In genomic region chr20:50455245-50455644, GRCh38 we compare ENCODE assay signal across 2 cellular contexts.
TF ChIP-seq lines count a peak whose summit lies in the region.

No MANE protein-coding gene starts in this region.

TF ChIP-seq in K562, 482 proteins besides CTCF, POLR2A, EP300 and RAD21:
- peak; percentile 57; the same call in 1 of the 2 replicates for TF ChIP-seq ADNP (tag; IDR thresholded peaks at IDR 0.05)

TF ChIP-seq in HepG2, 621 proteins besides CTCF, POLR2A, EP300 and RAD21:
- TF ChIP-seq ZNF737 (CRISPR knock-in tag; IDR thresholded peaks at IDR 0.05; ENCODE audit: borderline replicate concordance) (0 out of 2 replicates have a peak, but pooled peaks have one; percentile 16), ZBTB20 (CRISPR knock-in tag; IDR thresholded peaks at IDR 0.05; ENCODE audit: borderline replicate concordance, low read depth) (0 out of 2 replicates have a peak, but pooled peaks have one; percentile 6), ZNF460 (CRISPR knock-in tag; IDR thresholded peaks at IDR 0.05; ENCODE audit: borderline replicate concordance) (peak; percentile 60), ZNF770 (CRISPR knock-in tag; IDR thresholded peaks at IDR 0.05) (peak; percentile 97), ZNF530 (CRISPR knock-in tag; IDR thresholded peaks at IDR 0.05; ENCODE audit: low read depth) (0 out of 2 replicates have a peak, but pooled peaks have one; percentile 48), SP4 (CRISPR knock-in tag; IDR thresholded peaks at IDR 0.05) (0 out of 2 replicates have a peak, but pooled peaks have one; percentile 29), DR1 (CRISPR knock-in tag; IDR thresholded peaks at IDR 0.05) (0 out of 2 replicates have a peak, but pooled peaks have one; percentile 5), ADNP (CRISPR knock-in tag; IDR thresholded peaks at IDR 0.05) (peak; percentile 83; the same call in 1 of the 2 replicates), ZNF557 (CRISPR knock-in tag; IDR thresholded peaks at IDR 0.05) (0 out of 2 replicates have a peak, but pooled peaks have one; percentile 11), ZSCAN22 (CRISPR knock-in tag; IDR thresholded peaks at IDR 0.05) (0 out of 2 replicates have a peak, but pooled peaks have one; percentile 9), MTERF4 (CRISPR knock-in tag; IDR thresholded peaks at IDR 0.05) (peak; percentile 4; the same call in 1 of the 2 replicates), ETS1 (CRISPR knock-in tag; IDR thresholded peaks at IDR 0.05) (peak; percentile 74; the same call in 1 of the 2 replicates), ZNF781 (CRISPR knock-in tag; IDR thresholded peaks at IDR 0.05; ENCODE audit: borderline replicate concordance, not compliant biosample characterization) (peak; percentile 10), ZNF563 (CRISPR knock-in tag; IDR thresholded peaks at IDR 0.05) (0 out of 2 replicates have a peak, but pooled peaks have one; percentile 5)
TF ChIP-seq in HepG2: peak in this region for 14; not testable (repeated sequence) for 607.
